Comparison of ENCODE assay signal across 8 cellular contexts in genomic region chr5:177311361-177311722, GRCh38. TPM values are rescaled to one million over a fixed set of nuclear protein-coding genes. Genes with fewer than 3 reads are reported as not detected.
DNase-seq lines count a peak whose midpoint lies in the region; ATAC-seq and TF ChIP-seq lines count a peak whose summit lies in the region.

No MANE protein-coding gene starts in this region.

- H3K4me1 ChIP-seq in DND-41 (ENCODE audit: insufficient read depth, low read length) (peaks cover 57% of the 10 kb centered on the region), adipocyte (ENCODE audit: control insufficient read depth, insufficient read depth, low read length) (peaks cover 20% of the 10 kb centered on the region), tibial nerve (peaks cover 0 to 35% (median 20%) of the 10 kb centered on the region in 4 donors)

- H3K9me3 ChIP-seq in DND-41 (ENCODE audit: insufficient read depth, low read length, severe bottlenecking) (no peaks in the 10 kb centered on the region), adipocyte (ENCODE audit: control insufficient read depth, low read length) (no peaks in the 10 kb centered on the region), tibial nerve (no peaks in the 10 kb centered on the region)

- ATAC-seq in DND-41 (ENCODE audit: insufficient read depth, low read depth), result no peak
- peak; percentile 2 for ATAC-seq in HG03103 (IDR thresholded peaks at IDR 0.05; ENCODE audit: low read depth, unreplicated experiment)
- ATAC-seq in left colon, result peak; percentile 9

- H4K20me1 ChIP-seq in DND-41 (ENCODE audit: insufficient read depth, low read length), result peaks cover 37% of the 10 kb centered on the region

- H3K27ac ChIP-seq in DND-41 (ENCODE audit: low read length) (peak overlapping the region; percentile 83), tibial nerve (no peak overlapping the region)

- peak overlapping the region; percentile 81 for H3K4me2 ChIP-seq in DND-41 (ENCODE audit: insufficient read depth, low read length)

- TF ChIP-seq POLR2A in tibial nerve (IDR thresholded peaks at IDR 0.05), result no peak

- H3K9ac ChIP-seq in DND-41 (ENCODE audit: low read depth, low read length), result peak overlapping the region; percentile 77
- no peak overlapping the region for H3K9ac ChIP-seq in adipocyte (ENCODE audit: low read length)

- TF ChIP-seq EP300 in tibial nerve (IDR thresholded peaks at IDR 0.05), result no peak

- H2AFZ ChIP-seq in DND-41 (ENCODE audit: low read depth, low read length), result peak overlapping the region; percentile 64

- no peaks in the 10 kb centered on the region for H3K27me3 ChIP-seq in DND-41 (ENCODE audit: insufficient read depth, low read length, poor library complexity)
- no peaks in the 10 kb centered on the region for H3K27me3 ChIP-seq in adipocyte (replicated peaks; ENCODE audit: control insufficient read depth, insufficient read depth, low read length)
- H3K27me3 ChIP-seq in tibial nerve, result no peaks in the 10 kb centered on the region

- 2 to 3% methylated on average over 6 to 13 of the region's 27 CpGs for WGBS in tibial nerve, 2 donors

- DNase-seq in DND-41 (no peak), adipocyte (ENCODE audit: low read depth) (peak; percentile 44), left colon (peak in 1 of 2 donors; percentile 38), tibial nerve (ENCODE audit: low spot score in 2 of 2) (no peak), NCI-H1694 (lab: John Stamatoyannopoulos, UW) (no peak), kidney tubule cell (ENCODE audit: low spot score) (no peak)
- DNase-seq in stimulated activated CD4-positive, alpha-beta T cell treated with anti-CD3 and anti-CD28 coated beads, Interleukin-2, amount 100 ng/mL, for 48 hours, result no peak

- H3K36me3 ChIP-seq in DND-41 (ENCODE audit: insufficient read depth, low read length) (peaks cover 49% of the 10 kb centered on the region), adipocyte (ENCODE audit: control insufficient read depth, insufficient read depth, low read length, severe bottlenecking) (peaks cover 8% of the 10 kb centered on the region), tibial nerve (peaks cover 0 to 25% (median 0%) of the 10 kb centered on the region in 3 donors)

- H3K4me3 ChIP-seq in DND-41 (ENCODE audit: low read depth in 1 of 2, low read length in 2 of 2) (peak overlapping the region; percentile 79), adipocyte (ENCODE audit: low read length) (peak overlapping the region; percentile 84), tibial nerve (peak overlapping the region; percentile 28 to 67 (median 57))

- TF ChIP-seq CTCF in DND-41 (IDR thresholded peaks at IDR 0.05; ENCODE audit: borderline replicate concordance, extremely low read depth, low read length, poor library complexity, severe bottlenecking) (no peak), tibial nerve (IDR thresholded peaks at IDR 0.05) (no peak)

- H3K79me2 ChIP-seq in DND-41 (ENCODE audit: insufficient read depth, low read length), result peaks cover 62% of the 10 kb centered on the region

- intact Hi-C loops in left colon (cut with DNase I, micrococcal nuclease), result loop anchor here in 1 of 2 donors (10.0 kb wide), 1 partner anchor 53 kb away; no protein-coding TSS in a partner anchor

RNA-seq across cellular contexts. Expression of gene MXD3, which starts 0.4 kb away (rescaled TPM):
- total RNA-seq in left colon, result 10 to 100 TPM in 1 of 2 donors, 1 to 10 TPM in 1; 8.3 to 12.9 TPM
- 10 to 100 TPM in 2 of 4 donors, 1 to 10 TPM in 2; 5.2 to 33.9 (median 14.7) TPM for total RNA-seq in tibial nerve

RNA-seq across cellular contexts. Expression of gene PRELID1, which starts 7.7 kb away (rescaled TPM):
- total RNA-seq in left colon, result 100 to 1,000 TPM; 263 to 276 TPM
- 10 to 100 TPM; 52.6 to 87.0 (median 65.2) TPM for total RNA-seq in tibial nerve

RNA-seq across cellular contexts. Expression of gene RAB24, which starts 7.8 kb away (rescaled TPM):
- total RNA-seq in left colon (10 to 100 TPM; 30.4 to 34.5 TPM), tibial nerve (10 to 100 TPM; 24.1 to 56.7 (median 35.4) TPM)

RNA-seq across cellular contexts. Expression of gene LMAN2, which starts 40.1 kb away (rescaled TPM):
- total RNA-seq in left colon, result 100 to 1,000 TPM; 139 to 141 TPM
- 100 to 1,000 TPM; 144 to 179 (median 154) TPM for total RNA-seq in tibial nerve

RNA-seq across cellular contexts. Expression of gene RGS14, which starts 46.4 kb away (rescaled TPM):
- total RNA-seq in left colon, result 10 to 100 TPM in 1 of 2 donors, 1 to 10 TPM in 1; 5.6 to 12.0 TPM
- 10 to 100 TPM; 10.2 to 29.6 (median 16.4) TPM for total RNA-seq in tibial nerve
